9 cellular contexts compared by ENCODE assay signal in genomic region chr4:148023782-148024181, GRCh38.
"Had no signal": no experiment of that assay in that cellular context is flagged by ENCODE, and none has a peak within 500 bp of the region (broad histone marks: within the 10 kb centered on the region; RNA-seq: fewer than 3 reads in every experiment).

No MANE protein-coding gene starts in this region.

- DNase-seq: activated CD4-positive, alpha-beta memory T cell treated with anti-CD3 and anti-CD28 coated beads, Interleukin-2, amount 10 ng/mL, durations not matched to agents 7 days and 5 days; activated CD4-positive, alpha-beta T cell treated with anti-CD3 and anti-CD28 coated beads for 36 hours; activated naive CD8-positive, alpha-beta T cell treated with anti-CD3 and anti-CD28 coated beads, Interleukin-2, amount 10 ng/mL, durations not matched to agents 7 days and 5 days; ovary; T-helper 9 cell; upper lobe of right lung had no signal

- H3K36me3 ChIP-seq: ovary, SJSA1, upper lobe of right lung had no signal

- H3K4me3 ChIP-seq: ovary, SJSA1, smooth muscle cell, upper lobe of right lung had no signal

- H3K27me3 ChIP-seq: ovary, SJSA1, upper lobe of right lung had no signal

- ATAC-seq: activated CD4-positive, alpha-beta T cell treated with anti-CD3 and anti-CD28 coated beads for 36 hours; stimulated activated memory B cell treated with anti-CD40 and anti-IgM and Interleukin-4, amounts not matched to agents 10 μg/mL and 1 μg/mL and 100 μg/mL, for 72 hours; upper lobe of right lung had no signal

- H3K4me1 ChIP-seq: SJSA1, upper lobe of right lung had no signal

- H3K27ac ChIP-seq: ovary, SJSA1, upper lobe of right lung had no signal

- H3K9me3 ChIP-seq: ovary, SJSA1, upper lobe of right lung had no signal
